Comparison of ENCODE assay signal across 10 cellular contexts in genomic region chr16:1019234-1019933, GRCh38. TPM values are rescaled to one million over a fixed set of nuclear protein-coding genes. Genes with fewer than 3 reads are reported as not detected.
DNase-seq lines count a peak whose midpoint lies in the region; ATAC-seq, FAIRE-seq and TF ChIP-seq lines count a peak whose summit lies in the region.
"Had no signal": no experiment of that assay in that cellular context is flagged by ENCODE, and none has a peak within 500 bp of the region (broad histone marks: within the 10 kb centered on the region; RNA-seq: fewer than 3 reads in every experiment).

No MANE protein-coding gene starts in this region.

- peaks cover 3% of the 10 kb centered on the region for H3K4me1 Mint-ChIP-seq in astrocyte (ENCODE audit: low read depth, unreplicated experiment)
- no peaks in the 10 kb centered on the region for H3K4me1 Mint-ChIP-seq in stimulated activated memory B cell treated with anti-CD40 and anti-IgM and Interleukin-4, amounts not matched to agents 10 μg/mL and 1 μg/mL and 100 μg/mL, for 72 hours

- peaks cover 15% of the 10 kb centered on the region for H3K4me1 ChIP-seq in astrocyte (ENCODE audit: insufficient read depth, low read length)
- no peaks in the 10 kb centered on the region for H3K4me1 ChIP-seq in effector memory CD4-positive, alpha-beta T cell (ENCODE audit: control insufficient read depth, insufficient read depth, low read length, poor library complexity, severe bottlenecking)

- DNase-seq in H54 (ENCODE audit: insufficient read length, low spot score) (peak; percentile 92), astrocyte (ENCODE audit: low read depth) (no peak), hepatic stellate cell (ENCODE audit: low spot score) (peak; percentile 91), iPS-NIHi7 (ENCODE audit: extremely low spot score) (no peak), DMS153 treated with DMSO at 0.1 percent for 48 hours (lab: John Stamatoyannopoulos, UW; ENCODE audit: unreplicated experiment) (no peak)
- DNase-seq in effector memory CD4-positive, alpha-beta T cell = no peak
- DNase-seq: activated T-cell treated with anti-CD3 and anti-CD28 coated beads, Interleukin-2, amount 50 U/mL, for 48 hours had no signal

- peak overlapping the region; percentile 79 for H3K4me2 ChIP-seq in astrocyte (ENCODE audit: low read length)

- H3K79me2 ChIP-seq in astrocyte (ENCODE audit: insufficient read depth, low read length) = no peaks in the 10 kb centered on the region

- H3K36me3 Mint-ChIP-seq in astrocyte (ENCODE audit: low read depth, unreplicated experiment) = no peaks in the 10 kb centered on the region
- H3K36me3 Mint-ChIP-seq in stimulated activated memory B cell treated with anti-CD40 and anti-IgM and Interleukin-4, amounts not matched to agents 10 μg/mL and 1 μg/mL and 100 μg/mL, for 72 hours = no peaks in the 10 kb centered on the region

- H3K9ac ChIP-seq in astrocyte (ENCODE audit: low read length) = peak overlapping the region; percentile 30

- no peak for TF ChIP-seq CTCF in astrocyte (IDR thresholded peaks at IDR 0.05; ENCODE audit: insufficient read depth, low read depth, low read length)

- H3K36me3 ChIP-seq in astrocyte (ENCODE audit: insufficient read depth, low read length) = no peaks in the 10 kb centered on the region
- H3K36me3 ChIP-seq in effector memory CD4-positive, alpha-beta T cell (ENCODE audit: control insufficient read depth, insufficient read depth, low read length) = no peaks in the 10 kb centered on the region

- H3K27me3 ChIP-seq in astrocyte (ENCODE audit: insufficient read depth, low read length) = peaks cover 20% of the 10 kb centered on the region
- H3K27me3 ChIP-seq in effector memory CD4-positive, alpha-beta T cell (replicated peaks; ENCODE audit: control insufficient read depth, insufficient read depth, low read length, poor library complexity, severe bottlenecking) = peaks cover 7% of the 10 kb centered on the region

- FAIRE-seq in H54 (lab: Jason Lieb, UNC) = no peak
- no peak for FAIRE-seq in astrocyte (lab: Jason Lieb, UNC)

- ATAC-seq in stimulated activated memory B cell treated with anti-CD40 and anti-IgM and Interleukin-4, amounts not matched to agents 10 μg/mL and 1 μg/mL and 100 μg/mL, for 72 hours = peak; percentile 14
- ATAC-seq in HG03439 (IDR thresholded peaks at IDR 0.05; ENCODE audit: unreplicated experiment) = no peak

- H3K27ac Mint-ChIP-seq in astrocyte (ENCODE audit: unreplicated experiment) = no peak overlapping the region
- H3K27ac Mint-ChIP-seq in stimulated activated memory B cell treated with anti-CD40 and anti-IgM and Interleukin-4, amounts not matched to agents 10 μg/mL and 1 μg/mL and 100 μg/mL, for 72 hours = no peak overlapping the region

- no peaks in the 10 kb centered on the region for H3K9me3 Mint-ChIP-seq in astrocyte (ENCODE audit: unreplicated experiment)
- H3K9me3 Mint-ChIP-seq in stimulated activated memory B cell treated with anti-CD40 and anti-IgM and Interleukin-4, amounts not matched to agents 10 μg/mL and 1 μg/mL and 100 μg/mL, for 72 hours = no peaks in the 10 kb centered on the region

- TF ChIP-seq POLR2A in H54 (IDR thresholded peaks at IDR 0.05; ENCODE audit: low read depth, low read length) = no peak

- H3K27ac ChIP-seq in astrocyte (ENCODE audit: low read depth, low read length) = no peak overlapping the region
- H3K27ac ChIP-seq in effector memory CD4-positive, alpha-beta T cell (ENCODE audit: insufficient read depth, low read length, poor library complexity, severe bottlenecking) = no peak overlapping the region

- H3K9me3 ChIP-seq in astrocyte (ENCODE audit: insufficient read depth, low read depth, low read length) = no peaks in the 10 kb centered on the region
- no peaks in the 10 kb centered on the region for H3K9me3 ChIP-seq in effector memory CD4-positive, alpha-beta T cell (ENCODE audit: control insufficient read depth, low read length)

- no peaks in the 10 kb centered on the region for H4K20me1 ChIP-seq in astrocyte (ENCODE audit: insufficient read depth, low read length)

- peaks cover 30% of the 10 kb centered on the region for H3K27me3 Mint-ChIP-seq in astrocyte (ENCODE audit: low read depth, unreplicated experiment)
- H3K27me3 Mint-ChIP-seq in stimulated activated memory B cell treated with anti-CD40 and anti-IgM and Interleukin-4, amounts not matched to agents 10 μg/mL and 1 μg/mL and 100 μg/mL, for 72 hours = peaks cover 11% of the 10 kb centered on the region

- H3K4me3 ChIP-seq in astrocyte (ENCODE audit: insufficient read depth, low read depth, low read length) = no peak overlapping the region
- no peak overlapping the region for H3K4me3 ChIP-seq in effector memory CD4-positive, alpha-beta T cell (ENCODE audit: insufficient read depth, low read depth, low read length, poor library complexity, severe bottlenecking)

- no peak overlapping the region for H3K4me3 Mint-ChIP-seq in astrocyte (ENCODE audit: unreplicated experiment)
- H3K4me3 Mint-ChIP-seq in stimulated activated memory B cell treated with anti-CD40 and anti-IgM and Interleukin-4, amounts not matched to agents 10 μg/mL and 1 μg/mL and 100 μg/mL, for 72 hours = no peak overlapping the region

- H2AFZ ChIP-seq in astrocyte (ENCODE audit: low read depth, low read length) = peak overlapping the region; percentile 41

RNA-seq across cellular contexts. Expression of gene SOX8, which starts 37.8 kb away (rescaled TPM):
- total RNA-seq in astrocyte = 0.70 and 0.98 TPM in 2 replicates

RNA-seq across cellular contexts. Expression of gene LMF1, which starts 48.6 kb away (rescaled TPM):
- 12.6 and 15.0 TPM in 2 replicates for total RNA-seq in astrocyte

RNA-seq across cellular contexts. Expression of gene SSTR5, which starts 53.2 kb away (rescaled TPM):
- total RNA-seq in astrocyte = not detected in 2 replicates
- total RNA-seq: liver had no signal

Comparison
In these comparisons a context has a peak if more than half of its experiments do, and no peak if none do; other contexts are left out.
1. DNase-seq: peak in H54 (single experiment) and hepatic stellate cell (single experiment); none in astrocyte (single experiment), iPS-NIHi7 (single experiment), effector memory CD4-positive, alpha-beta T cell (0 of 3) and DMS153 treated with DMSO at 0.1 percent for 48 hours (single experiment).